ENCODE assay signal across 36 cellular contexts in genomic region chr11:120088056-120088455, GRCh38. TPM values are rescaled to one million over a fixed set of nuclear protein-coding genes. Genes with fewer than 3 reads are reported as not detected.
"Had no signal": no experiment of that assay in that cellular context is flagged by ENCODE, and none has a peak within 500 bp of the region (broad histone marks: within the 10 kb centered on the region; RNA-seq: fewer than 3 reads in every experiment).

No MANE protein-coding gene starts in this region.

- H3K27me3 ChIP-seq: brain microvascular endothelial cell, Peyer's patch had no signal

- H3K4me1 Mint-ChIP-seq: activated CD4-positive, alpha-beta T cell treated with anti-CD3 and anti-CD28 coated beads, Interleukin-2, amount 10 ng/mL, durations not matched to agents 24 days and 14 days; activated naive CD4-positive, alpha-beta T cell treated with anti-CD3 and anti-CD28 coated beads, Interleukin-2, amount 50 U/mL, for 24 hours; T-cell had no signal

- ATAC-seq: activated CD8-positive, alpha-beta T cell treated with anti-CD3 and anti-CD28 coated beads, Interleukin-2, amount 10 ng/mL, durations not matched to agents 7 days and 5 days; K562; PC-3; SK-N-SH treated with all-trans-retinoic acid at 6 μM for 48 hours; T-cell had no signal

- H3K36me3 ChIP-seq: brain microvascular endothelial cell, Peyer's patch had no signal

- H3K9me3 ChIP-seq: Peyer's patch had no signal

- H3K27me3 Mint-ChIP-seq: activated naive CD4-positive, alpha-beta T cell treated with anti-CD3 and anti-CD28 coated beads, Interleukin-2, amount 50 U/mL, for 24 hours; activated T-cell treated with anti-CD3 and anti-CD28 coated beads, Interleukin-2, amount 50 U/mL, for 24 hours had no signal

- H3K9me3 Mint-ChIP-seq: activated naive CD4-positive, alpha-beta T cell treated with anti-CD3 and anti-CD28 coated beads, Interleukin-2, amount 50 U/mL, for 24 hours; activated T-cell treated with anti-CD3 and anti-CD28 coated beads, Interleukin-2, amount 50 U/mL, for 24 hours; central memory CD8-positive, alpha-beta T cell had no signal

- DNase-seq: activated CD4-positive, alpha-beta T cell treated with anti-CD3 and anti-CD28 coated beads for 1 hour; activated CD4-positive, alpha-beta T cell treated with anti-CD3 and anti-CD28 coated beads, Interleukin-2, amount 10 ng/mL, durations not matched to agents 24 days and 14 days; activated CD4-positive, alpha-beta T cell treated with anti-CD3 and anti-CD28 coated beads, Interleukin-2, amount 50 U/mL, for 4 hours; activated CD4-positive, CD25-positive, alpha-beta regulatory T cell; activated CD8-positive, alpha-beta T cell treated with anti-CD3 and anti-CD28 coated beads, Interleukin-2, amount 10 ng/mL, durations not matched to agents 7 days and 5 days; activated gamma-delta T cell; activated naive CD4-positive, alpha-beta T cell treated with Interleukin-2 at 50 U/mL for 16 hours; activated naive CD8-positive, alpha-beta T cell treated with anti-CD3 and anti-CD28 coated beads, Interleukin-2, amount 10 ng/mL, durations not matched to agents 7 days and 5 days; activated T-cell treated with anti-CD3 and anti-CD28 coated beads, Interleukin-2, amount 50 U/mL, for 24 hours; aorta; brain microvascular endothelial cell; NCI-H1092 treated with DMSO at 0.1 percent for 48 hours; NCI-H1417; NCI-H146; NCI-H187; NCI-H2029 treated with DMSO at 0.1 percent for 48 hours; NCI-H2107; NCI-H2171; NCI-H510A; NCI-H526; NCI-H748 treated with DMSO at 0.1 percent for 48 hours; NK-92 treated with Interleukin-12 subunit alpha and Interleukin-12 subunit beta, amount 100 ng/mL, for 24 hours; PC-3; Peyer's patch; RPMI8226; SIG-M5; T-cell; T-helper 2 cell; T-helper 9 cell had no signal

- FAIRE-seq: K562 had no signal

- H3K4me1 ChIP-seq: Peyer's patch had no signal

- H3K36me3 Mint-ChIP-seq: activated naive CD4-positive, alpha-beta T cell treated with anti-CD3 and anti-CD28 coated beads, Interleukin-2, amount 50 U/mL, for 24 hours; T-cell had no signal

- H3K4me3 ChIP-seq: K562, Peyer's patch had no signal

- H3K27ac Mint-ChIP-seq: activated CD4-positive, alpha-beta T cell treated with anti-CD3 and anti-CD28 coated beads, Interleukin-2, amount 10 ng/mL, durations not matched to agents 24 days and 14 days; activated CD8-positive, alpha-beta T cell treated with anti-CD3 and anti-CD28 coated beads, Interleukin-2, amount 10 ng/mL, durations not matched to agents 7 days and 5 days; activated naive CD4-positive, alpha-beta T cell treated with anti-CD3 and anti-CD28 coated beads, Interleukin-2, amount 50 U/mL, for 24 hours; activated naive CD8-positive, alpha-beta T cell treated with anti-CD3 and anti-CD28 coated beads, Interleukin-2, amount 10 ng/mL, durations not matched to agents 7 days and 5 days; activated T-cell treated with anti-CD3 and anti-CD28 coated beads, Interleukin-2, amount 50 U/mL, for 24 hours; activated T-helper 2 cell treated with anti-CD3 and anti-CD28 coated beads, Interferon-gamma antibody, Interleukin-2, Interleukin-4, amounts not matched to agents 10 μg/mL and 5 μg/mL and 100 μg/mL, durations not matched to agents 14 hours and 24 hours and 36 hours; T-cell had no signal

- H3K27ac ChIP-seq: brain microvascular endothelial cell, Peyer's patch, VCaP had no signal

- H3K4me3 Mint-ChIP-seq: activated CD4-positive, alpha-beta T cell treated with anti-CD3 and anti-CD28 coated beads, Interleukin-2, amount 10 ng/mL, durations not matched to agents 24 days and 14 days; activated CD8-positive, alpha-beta T cell treated with anti-CD3 and anti-CD28 coated beads, Interleukin-2, amount 10 ng/mL, durations not matched to agents 7 days and 5 days; activated naive CD4-positive, alpha-beta T cell treated with anti-CD3 and anti-CD28 coated beads, Interleukin-2, amount 50 U/mL, for 24 hours; activated naive CD8-positive, alpha-beta T cell treated with anti-CD3 and anti-CD28 coated beads, Interleukin-2, amount 10 ng/mL, durations not matched to agents 7 days and 5 days; activated T-cell treated with anti-CD3 and anti-CD28 coated beads, Interleukin-2, amount 50 U/mL, for 24 hours; central memory CD8-positive, alpha-beta T cell; T-cell had no signal

RNA-seq across cellular contexts. Expression of gene TRIM29, which starts 49.9 kb away (rescaled TPM):
- total RNA-seq: activated CD4-positive, alpha-beta T cell treated with anti-CD3 and anti-CD28 coated beads, Interleukin-2, amount 10 ng/mL, durations not matched to agents 24 days and 14 days; activated CD8-positive, alpha-beta T cell treated with anti-CD3 and anti-CD28 coated beads, Interleukin-2, amount 10 ng/mL, durations not matched to agents 7 days and 5 days; activated naive CD8-positive, alpha-beta T cell treated with anti-CD3 and anti-CD28 coated beads, Interleukin-2, amount 10 ng/mL, durations not matched to agents 7 days and 5 days; activated T-helper 2 cell treated with anti-CD3 and anti-CD28 coated beads, Interferon-gamma antibody, Interleukin-2, Interleukin-4, amounts not matched to agents 10 μg/mL and 5 μg/mL and 100 μg/mL, durations not matched to agents 14 hours and 24 hours and 36 hours; SK-MEL-5; T-cell had no signal
